In genomic region chr20:51749674-51750036, GRCh38 we compare ENCODE assay signal across 12 cellular contexts. TPM values are rescaled to one million over a fixed set of nuclear protein-coding genes. Genes with fewer than 3 reads are reported as not detected.
DNase-seq lines count a peak whose midpoint lies in the region; ATAC-seq, FAIRE-seq and TF ChIP-seq lines count a peak whose summit lies in the region.
"Had no signal": no experiment of that assay in that cellular context is flagged by ENCODE, and none has a peak within 500 bp of the region (broad histone marks: within the 10 kb centered on the region; RNA-seq: fewer than 3 reads in every experiment).

No MANE protein-coding gene starts in this region.

- H3K4me3 ChIP-seq in A549 (peak overlapping the region; percentile 14; the same call in 2 of the 3 replicates), MG63 (peak overlapping the region; percentile 1; the same call in 1 of the 2 replicates), right lobe of liver (peak overlapping the region in 2 of 3 donors; percentile 7 to 44)

- H3K4me2 ChIP-seq in A549 = peak overlapping the region; percentile 80

- H3K4me3 Mint-ChIP-seq in chondrocyte (ENCODE audit: unreplicated experiment) = no peak overlapping the region
- H3K4me3 Mint-ChIP-seq: CD4-positive, CD25-positive, alpha-beta regulatory T cell; naive B cell had no signal

- FAIRE-seq in A549 (lab: Jason Lieb, UNC) = no peak

- no peak for TF ChIP-seq POLR2A in A549 (IDR thresholded peaks at IDR 0.05; ENCODE audit: low read length)
- peak; percentile 24 for TF ChIP-seq POLR2A in right lobe of liver (IDR thresholded peaks at IDR 0.05)

- no peaks in the 10 kb centered on the region for H3K27me3 Mint-ChIP-seq in chondrocyte (ENCODE audit: low read depth)
- H3K27me3 Mint-ChIP-seq: CD4-positive, CD25-positive, alpha-beta regulatory T cell had no signal

- ATAC-seq in A549 (peak; percentile 34 to 51; a peak in 5 of 6 replicates), right lobe of liver (peak; percentile 1 to 46 (median 1)), GM21526 (IDR thresholded peaks at IDR 0.05; ENCODE audit: low FRiP score, unreplicated experiment) (no peak), HG02885 (IDR thresholded peaks at IDR 0.05; ENCODE audit: poor library complexity, unreplicated experiment) (no peak)

- POLR2A ChIA-PET in A549 (lab: Yijun Ruan, JAX) = interaction anchor here (0.6 to 1.7 kb wide), 5 partner anchors 14 to 125 kb away, joined by 3 to 11 read pairs (median 5); partner anchors contain the start of gene ATP9A

- intact Hi-C loops in right lobe of liver (cut with DNase I) = no loop called here

- H3K27me3 ChIP-seq in MG63 (no peaks in the 10 kb centered on the region), right lobe of liver (no peaks in the 10 kb centered on the region)

- H3K9me3 Mint-ChIP-seq in chondrocyte (ENCODE audit: low read depth) = no peaks in the 10 kb centered on the region

- 0% methylated on average over 1 of the region's 1 CpG for WGBS in A549 (ENCODE audit: missing lambda C conversion rate)
- 11% methylated on average over 1 of the region's 1 CpG for WGBS in right lobe of liver (ENCODE audit: insufficient coverage, low coverage, low lambda C conversion rate, missing lambda C conversion rate)

- no peaks in the 10 kb centered on the region for H3K36me3 Mint-ChIP-seq in chondrocyte (ENCODE audit: low read depth)
- H3K36me3 Mint-ChIP-seq: CD4-positive, CD25-positive, alpha-beta regulatory T cell; naive B cell had no signal

- TF ChIP-seq RAD21 in A549 (conservative IDR thresholded peaks at IDR 0.05 in 1 of 2, IDR thresholded peaks at IDR 0.05 in 1 of 2) = no peak

- H3K36me3 ChIP-seq in MG63 (no peaks in the 10 kb centered on the region), right lobe of liver (no peaks in the 10 kb centered on the region)

- peaks cover 55% of the 10 kb centered on the region for H3K4me1 Mint-ChIP-seq in chondrocyte (ENCODE audit: low read depth)
- H3K4me1 Mint-ChIP-seq: CD4-positive, CD25-positive, alpha-beta regulatory T cell; naive B cell had no signal

- H3K4me1 ChIP-seq in A549 (peaks cover 66% of the 10 kb centered on the region), right lobe of liver (peaks cover 0 to 27% (median 15%) of the 10 kb centered on the region in 4 donors)

- peak overlapping the region; percentile 87 for H3K27ac Mint-ChIP-seq in chondrocyte (ENCODE audit: unreplicated experiment)
- H3K27ac Mint-ChIP-seq: CD4-positive, CD25-positive, alpha-beta regulatory T cell; naive B cell had no signal

- no peaks in the 10 kb centered on the region for H3K9me3 ChIP-seq in A549
- H3K9me3 ChIP-seq in MG63 = no peaks in the 10 kb centered on the region
- no peaks in the 10 kb centered on the region for H3K9me3 ChIP-seq in right lobe of liver

- no peak for TF ChIP-seq EP300 in A549 (IDR thresholded peaks at IDR 0.05)

- TF ChIP-seq CTCF in A549 (IDR thresholded peaks at IDR 0.05) = no peak
- TF ChIP-seq CTCF in chondrocyte (IDR thresholded peaks at IDR 0.05) = no peak
- TF ChIP-seq CTCF in right lobe of liver (IDR thresholded peaks at IDR 0.05) = no peak

- CTCF ChIA-PET in A549 (lab: Yijun Ruan, JAX) = interaction anchor here (0.9 to 6.0 kb wide), 6 partner anchors 14 to 155 kb away, joined by 3 to 25 read pairs (median 5); no protein-coding TSS in a partner anchor

- DNase-seq in A549 (ENCODE audit: low read depth in 1 of 2, low spot score in 1 of 2) = peak in 1 of 2 experiments; percentile 60
- DNase-seq in MG63 = no peak
- no peak for DNase-seq in chondrocyte (ENCODE audit: low spot score)
- DNase-seq in right lobe of liver = no peak
- DNase-seq in superior temporal gyrus (ENCODE audit: extremely low spot score) = no peak
- no peak for DNase-seq in 8988T
- DNase-seq: glutamatergic neuron, naive B cell, NCI-H187 treated with DMSO at 0.1 percent for 48 hours had no signal

- H3K27ac ChIP-seq in A549 (peak overlapping the region; percentile 89), right lobe of liver (peak overlapping the region; percentile 76 to 84 (median 76))

TF ChIP-seq in A549, 52 proteins besides CTCF, POLR2A, EP300 and RAD21:
- TF ChIP-seq CBX8 (IDR thresholded peaks at IDR 0.05) = no peak
- TF ChIP-seq FOSL2 (IDR thresholded peaks at IDR 0.05) = no peak
- TF ChIP-seq FOSL2 (CRISPR knock-in tag; IDR thresholded peaks at IDR 0.05) = peak; percentile 20; the same call in 1 of the 2 replicates
- TF ChIP-seq USF2 (IDR thresholded peaks at IDR 0.05) = peak; percentile 23; the same call in 1 of the 2 replicates

RNA-seq across cellular contexts. Expression of gene ATP9A, which starts 18.5 kb away (rescaled TPM):
- polyA plus RNA-seq in A549 (2011; rRNA removed) (23.3 and 23.6 TPM in 2 replicates), A549 (2017; fragmentation: RNase III; extraction: RNeasy Plus Mini Kit Qiagen cat#74134 plus additional on column Dnase treatment) (8.5 to 10.2 TPM (median 9.9 TPM) in 3 replicates)
- polyA plus RNA-seq in A549 (2012; cell fraction: cytosol; rRNA removed) = 5.5 and 7.0 TPM in 2 replicates
- polyA plus RNA-seq in A549 (2012; cell fraction: nucleus; rRNA removed) = 7.2 and 9.0 TPM in 2 replicates
- polyA minus RNA-seq in A549 (2011; rRNA and poly(A)+ RNA removed) = 61.2 and 62.6 TPM in 2 replicates
- 9.6 and 11.1 TPM in 2 replicates for total RNA-seq in MG63 (2014; rRNA removed; shearing (Covaris generic); ENCODE audit: low replicate concordance)
- total RNA-seq in chondrocyte (43.1 to 49.6 TPM (median 43.4 TPM) in 3 replicates), right lobe of liver (10 to 100 TPM; 10.5 to 17.4 (median 13.0) TPM)

RNA-seq across cellular contexts. Expression of gene SALL4, which starts 52.7 kb away (rescaled TPM):
- polyA plus RNA-seq in A549 (2011; rRNA removed) = 7.6 and 8.5 TPM in 2 replicates
- polyA plus RNA-seq in A549 (2012; cell fraction: cytosol; rRNA removed) = 2.0 and 2.2 TPM in 2 replicates
- 12.2 and 12.8 TPM in 2 replicates for polyA plus RNA-seq in A549 (2012; cell fraction: nucleus; rRNA removed)
- polyA plus RNA-seq in A549 (2017; fragmentation: RNase III; extraction: RNeasy Plus Mini Kit Qiagen cat#74134 plus additional on column Dnase treatment) = 2.3 to 3.8 TPM (median 2.5 TPM) in 3 replicates
- polyA minus RNA-seq in A549 (2011; rRNA and poly(A)+ RNA removed) = 3.7 and 4.1 TPM in 2 replicates
- not detected in 2 replicates for total RNA-seq in MG63 (2014; rRNA removed; shearing (Covaris generic); ENCODE audit: low replicate concordance)
- total RNA-seq in chondrocyte = 0.17 to 0.68 TPM (median 0.26 TPM) in 3 replicates
- under 1 TPM; 0.24 to 0.63 (median 0.40) TPM for total RNA-seq in right lobe of liver
- total RNA-seq: CD4-positive, CD25-positive, alpha-beta regulatory T cell had no signal
- polyA plus RNA-seq: CD4-positive, CD25-positive, alpha-beta regulatory T cell had no signal

Comparison
In these comparisons a context has a peak if more than half of its experiments do, and no peak if none do; other contexts are left out.
1. ATAC-seq: peak in A549 (2 of 2) and right lobe of liver (4 of 4); none in GM21526 (single experiment) and HG02885 (single experiment).
2. Peak in every context shown above with its lines, with median percentiles within 50 percentile points of each other: H3K4me3 ChIP-seq.